In the genomic region with DNA sequence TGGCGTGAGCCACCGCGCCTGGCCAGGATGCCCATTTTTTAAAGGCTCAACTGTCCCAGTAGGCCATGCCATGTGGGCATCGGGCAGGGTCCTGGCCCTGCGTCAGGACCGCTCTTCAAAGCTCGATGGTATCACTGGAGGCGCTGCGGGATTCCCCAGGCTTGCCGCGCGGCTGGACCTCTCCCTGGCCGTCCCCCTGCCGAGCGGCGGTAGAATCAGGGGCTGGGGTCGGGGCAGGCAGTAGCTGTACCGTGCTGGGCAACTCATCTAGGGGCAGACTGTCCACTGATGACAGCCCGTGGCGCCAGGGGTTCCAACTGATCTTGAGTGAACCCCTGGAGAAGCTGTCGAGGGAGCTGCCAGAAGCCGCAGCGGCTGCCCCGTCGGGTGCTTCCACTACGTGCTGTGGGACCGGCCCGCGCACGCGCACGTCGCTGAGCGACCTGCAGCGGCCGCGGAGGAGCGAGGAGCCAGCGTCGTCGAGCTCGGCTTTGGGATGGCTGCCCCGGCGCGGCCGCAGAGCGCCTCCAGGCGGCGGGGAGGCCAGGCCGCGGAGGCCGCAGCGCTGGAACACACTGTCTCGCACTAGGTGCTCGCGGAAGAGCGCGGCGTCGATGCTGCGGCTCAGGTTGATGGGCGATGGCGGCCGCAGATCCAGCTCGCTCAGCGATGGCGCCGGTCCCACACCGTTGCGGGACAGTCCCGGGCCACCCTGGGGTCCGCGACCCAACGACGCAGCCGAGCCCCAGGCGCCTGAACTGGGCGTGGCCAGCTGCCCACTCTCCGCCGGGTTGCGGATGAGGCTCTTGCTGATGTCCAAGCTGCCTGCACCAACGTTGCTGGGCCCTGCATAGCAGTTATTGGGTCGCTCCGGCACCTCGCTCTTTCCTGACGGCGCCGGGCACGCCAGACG, we compare ENCODE assay signal across 1 cellular context.
TF ChIP-seq lines count a peak whose summit lies in the region.

No MANE protein-coding gene starts in this region.

TF ChIP-seq in HEK293, 187 proteins besides CTCF, POLR2A, EP300 and RAD21 (continued from another document):
- TF ChIP-seq, protein P1, sequence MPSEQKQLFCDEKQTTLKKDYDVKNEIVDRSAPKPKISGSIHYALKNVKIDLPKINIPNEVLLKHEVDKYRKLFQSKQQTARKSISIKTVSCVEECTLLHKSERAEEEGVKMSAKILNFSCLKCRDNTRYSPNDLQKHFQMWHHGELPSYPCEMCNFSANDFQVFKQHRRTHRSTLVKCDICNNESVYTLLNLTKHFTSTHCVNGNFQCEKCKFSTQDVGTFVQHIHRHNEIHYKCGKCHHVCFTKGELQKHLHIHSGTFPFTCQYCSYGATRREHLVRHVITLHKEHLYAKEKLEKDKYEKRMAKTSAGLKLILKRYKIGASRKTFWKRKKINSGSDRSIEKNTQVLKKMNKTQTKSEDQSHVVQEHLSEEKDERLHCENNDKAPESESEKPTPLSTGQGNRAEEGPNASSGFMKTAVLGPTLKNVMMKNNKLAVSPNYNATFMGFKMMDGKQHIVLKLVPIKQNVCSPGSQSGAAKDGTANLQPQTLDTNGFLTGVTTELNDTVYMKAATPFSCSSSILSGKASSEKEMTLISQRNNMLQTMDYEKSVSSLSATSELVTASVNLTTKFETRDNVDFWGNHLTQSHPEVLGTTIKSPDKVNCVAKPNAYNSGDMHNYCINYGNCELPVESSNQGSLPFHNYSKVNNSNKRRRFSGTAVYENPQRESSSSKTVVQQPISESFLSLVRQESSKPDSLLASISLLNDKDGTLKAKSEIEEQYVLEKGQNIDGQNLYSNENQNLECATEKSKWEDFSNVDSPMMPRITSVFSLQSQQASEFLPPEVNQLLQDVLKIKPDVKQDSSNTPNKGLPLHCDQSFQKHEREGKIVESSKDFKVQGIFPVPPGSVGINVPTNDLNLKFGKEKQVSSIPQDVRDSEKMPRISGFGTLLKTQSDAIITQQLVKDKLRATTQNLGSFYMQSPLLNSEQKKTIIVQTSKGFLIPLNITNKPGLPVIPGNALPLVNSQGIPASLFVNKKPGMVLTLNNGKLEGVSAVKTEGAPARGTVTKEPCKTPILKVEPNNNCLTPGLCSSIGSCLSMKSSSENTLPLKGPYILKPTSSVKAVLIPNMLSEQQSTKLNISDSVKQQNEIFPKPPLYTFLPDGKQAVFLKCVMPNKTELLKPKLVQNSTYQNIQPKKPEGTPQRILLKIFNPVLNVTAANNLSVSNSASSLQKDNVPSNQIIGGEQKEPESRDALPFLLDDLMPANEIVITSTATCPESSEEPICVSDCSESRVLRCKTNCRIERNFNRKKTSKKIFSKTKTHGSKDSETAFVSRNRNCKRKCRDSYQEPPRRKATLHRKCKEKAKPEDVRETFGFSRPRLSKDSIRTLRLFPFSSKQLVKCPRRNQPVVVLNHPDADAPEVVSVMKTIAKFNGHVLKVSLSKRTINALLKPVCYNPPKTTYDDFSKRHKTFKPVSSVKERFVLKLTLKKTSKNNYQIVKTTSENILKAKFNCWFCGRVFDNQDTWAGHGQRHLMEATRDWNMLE (tag by site-specific recombination; conservative IDR thresholded peaks at IDR 0.05; ENCODE audit: low read depth) = 0 out of 2 replicates have a peak, but pooled peaks have one; percentile 17
- TF ChIP-seq ZEB2 (tag by site-specific recombination; IDR thresholded peaks at IDR 0.05) (0 out of 2 replicates have a peak, but pooled peaks have one; percentile 33), ZNF175 (tag by site-specific recombination; IDR thresholded peaks at IDR 0.05) (no peak), KLF7 (tag by site-specific recombination; IDR thresholded peaks at IDR 0.05; ENCODE audit: borderline replicate concordance) (peak; percentile 63; the same call in 1 of the 2 replicates), SP3 (tag by site-specific recombination; IDR thresholded peaks at IDR 0.05) (no peak; the same call in 1 of the 2 replicates), ZNF335 (tag by site-specific recombination; conservative IDR thresholded peaks at IDR 0.05) (peak; percentile 74), ZNF114 (tag by site-specific recombination; IDR thresholded peaks at IDR 0.05) (no peak), ZBTB7A (tag by site-specific recombination; IDR thresholded peaks at IDR 0.05; ENCODE audit: low read depth) (no peak), RBAK (tag by site-specific recombination; IDR thresholded peaks at IDR 0.05) (no peak), ZNF529 (tag by site-specific recombination; IDR thresholded peaks at IDR 0.05; ENCODE audit: insufficient replicate concordance) (no peak), ZNF530 (tag by site-specific recombination; IDR thresholded peaks at IDR 0.05; ENCODE audit: low read depth) (no peak), ZIC2 (tag by site-specific recombination; IDR thresholded peaks at IDR 0.05) (peak; percentile 96), ZNF433 (tag by site-specific recombination; IDR thresholded peaks at IDR 0.05; ENCODE audit: low read depth) (no peak), ZNF629 (tag by site-specific recombination; IDR thresholded peaks at IDR 0.05) (0 out of 2 replicates have a peak, but pooled peaks have one; percentile 22), ZFP37 (tag by site-specific recombination; IDR thresholded peaks at IDR 0.05) (no peak)
- TF ChIP-seq, protein P2, sequence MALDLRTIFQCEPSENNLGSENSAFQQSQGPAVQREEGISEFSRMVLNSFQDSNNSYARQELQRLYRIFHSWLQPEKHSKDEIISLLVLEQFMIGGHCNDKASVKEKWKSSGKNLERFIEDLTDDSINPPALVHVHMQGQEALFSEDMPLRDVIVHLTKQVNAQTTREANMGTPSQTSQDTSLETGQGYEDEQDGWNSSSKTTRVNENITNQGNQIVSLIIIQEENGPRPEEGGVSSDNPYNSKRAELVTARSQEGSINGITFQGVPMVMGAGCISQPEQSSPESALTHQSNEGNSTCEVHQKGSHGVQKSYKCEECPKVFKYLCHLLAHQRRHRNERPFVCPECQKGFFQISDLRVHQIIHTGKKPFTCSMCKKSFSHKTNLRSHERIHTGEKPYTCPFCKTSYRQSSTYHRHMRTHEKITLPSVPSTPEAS (tag by site-specific recombination; IDR thresholded peaks at IDR 0.05) = no peak
- TF ChIP-seq, protein P3, sequence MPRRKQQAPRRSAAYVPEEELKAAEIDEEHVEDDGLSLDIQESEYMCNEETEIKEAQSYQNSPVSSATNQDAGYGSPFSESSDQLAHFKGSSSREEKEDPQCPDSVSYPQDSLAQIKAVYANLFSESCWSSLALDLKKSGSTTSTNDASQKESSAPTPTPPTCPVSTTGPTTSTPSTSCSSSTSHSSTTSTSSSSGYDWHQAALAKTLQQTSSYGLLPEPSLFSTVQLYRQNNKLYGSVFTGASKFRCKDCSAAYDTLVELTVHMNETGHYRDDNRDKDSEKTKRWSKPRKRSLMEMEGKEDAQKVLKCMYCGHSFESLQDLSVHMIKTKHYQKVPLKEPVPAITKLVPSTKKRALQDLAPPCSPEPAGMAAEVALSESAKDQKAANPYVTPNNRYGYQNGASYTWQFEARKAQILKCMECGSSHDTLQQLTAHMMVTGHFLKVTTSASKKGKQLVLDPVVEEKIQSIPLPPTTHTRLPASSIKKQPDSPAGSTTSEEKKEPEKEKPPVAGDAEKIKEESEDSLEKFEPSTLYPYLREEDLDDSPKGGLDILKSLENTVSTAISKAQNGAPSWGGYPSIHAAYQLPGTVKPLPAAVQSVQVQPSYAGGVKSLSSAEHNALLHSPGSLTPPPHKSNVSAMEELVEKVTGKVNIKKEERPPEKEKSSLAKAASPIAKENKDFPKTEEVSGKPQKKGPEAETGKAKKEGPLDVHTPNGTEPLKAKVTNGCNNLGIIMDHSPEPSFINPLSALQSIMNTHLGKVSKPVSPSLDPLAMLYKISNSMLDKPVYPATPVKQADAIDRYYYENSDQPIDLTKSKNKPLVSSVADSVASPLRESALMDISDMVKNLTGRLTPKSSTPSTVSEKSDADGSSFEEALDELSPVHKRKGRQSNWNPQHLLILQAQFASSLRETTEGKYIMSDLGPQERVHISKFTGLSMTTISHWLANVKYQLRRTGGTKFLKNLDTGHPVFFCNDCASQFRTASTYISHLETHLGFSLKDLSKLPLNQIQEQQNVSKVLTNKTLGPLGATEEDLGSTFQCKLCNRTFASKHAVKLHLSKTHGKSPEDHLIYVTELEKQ (tag by site-specific recombination; IDR thresholded peaks at IDR 0.05; ENCODE audit: borderline replicate concordance) = no peak
- TF ChIP-seq, protein P4, sequence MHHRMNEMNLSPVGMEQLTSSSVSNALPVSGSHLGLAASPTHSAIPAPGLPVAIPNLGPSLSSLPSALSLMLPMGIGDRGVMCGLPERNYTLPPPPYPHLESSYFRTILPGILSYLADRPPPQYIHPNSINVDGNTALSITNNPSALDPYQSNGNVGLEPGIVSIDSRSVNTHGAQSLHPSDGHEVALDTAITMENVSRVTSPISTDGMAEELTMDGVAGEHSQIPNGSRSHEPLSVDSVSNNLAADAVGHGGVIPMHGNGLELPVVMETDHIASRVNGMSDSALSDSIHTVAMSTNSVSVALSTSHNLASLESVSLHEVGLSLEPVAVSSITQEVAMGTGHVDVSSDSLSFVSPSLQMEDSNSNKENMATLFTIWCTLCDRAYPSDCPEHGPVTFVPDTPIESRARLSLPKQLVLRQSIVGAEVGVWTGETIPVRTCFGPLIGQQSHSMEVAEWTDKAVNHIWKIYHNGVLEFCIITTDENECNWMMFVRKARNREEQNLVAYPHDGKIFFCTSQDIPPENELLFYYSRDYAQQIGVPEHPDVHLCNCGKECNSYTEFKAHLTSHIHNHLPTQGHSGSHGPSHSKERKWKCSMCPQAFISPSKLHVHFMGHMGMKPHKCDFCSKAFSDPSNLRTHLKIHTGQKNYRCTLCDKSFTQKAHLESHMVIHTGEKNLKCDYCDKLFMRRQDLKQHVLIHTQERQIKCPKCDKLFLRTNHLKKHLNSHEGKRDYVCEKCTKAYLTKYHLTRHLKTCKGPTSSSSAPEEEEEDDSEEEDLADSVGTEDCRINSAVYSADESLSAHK (tag by site-specific recombination; IDR thresholded peaks at IDR 0.05) = no peak
